Comparison of ENCODE assay signal across 18 cellular contexts in genomic region chr9:15570769-15571168, GRCh38. TPM values are rescaled to one million over a fixed set of nuclear protein-coding genes. Genes with fewer than 3 reads are reported as not detected.
DNase-seq lines count a peak whose midpoint lies in the region; ATAC-seq and TF ChIP-seq lines count a peak whose summit lies in the region.
"Had no signal": no experiment of that assay in that cellular context is flagged by ENCODE, and none has a peak within 500 bp of the region (broad histone marks: within the 10 kb centered on the region; RNA-seq: fewer than 3 reads in every experiment).

No MANE protein-coding gene starts in this region.

- H3K4me2 ChIP-seq in SK-N-SH, result no peak overlapping the region
- H3K4me2 ChIP-seq: A549; BLaER1 treated with 17β-estradiol and CSF1 and Interleukin-3, amounts not matched to agents 10 nM and 100 nM had no signal

- H3K9me3 Mint-ChIP-seq in immature natural killer cell (no peaks in the 10 kb centered on the region), endodermal cell (peaks cover 5% of the 10 kb centered on the region)
- H3K9me3 Mint-ChIP-seq: IgD-negative memory B cell had no signal

- H3K36me3 ChIP-seq in SK-N-SH (replicated peaks in 1 of 2; ENCODE audit: control insufficient read depth in 1 of 2, insufficient read depth in 2 of 2, low read length in 1 of 2) (no peaks in the 10 kb centered on the region), psoas muscle (ENCODE audit: insufficient read depth in 1 of 2, low read depth in 1 of 2) (no peaks in the 10 kb centered on the region), endodermal cell (ENCODE audit: control insufficient read depth, insufficient read depth, low read length) (no peaks in the 10 kb centered on the region)
- H3K36me3 ChIP-seq: BLaER1 treated with 17β-estradiol and CSF1 and Interleukin-3, amounts not matched to agents 10 nM and 100 nM; SJSA1 had no signal

- H3K27me3 Mint-ChIP-seq in immature natural killer cell (ENCODE audit: low read depth in 3 of 3) (no peaks in the 10 kb centered on the region), endodermal cell (ENCODE audit: insufficient read depth) (no peaks in the 10 kb centered on the region)
- H3K27me3 Mint-ChIP-seq: IgD-negative memory B cell had no signal

- peak; percentile 8 for DNase-seq in SK-N-SH
- peak; percentile 63 for DNase-seq in NCI-H146 treated with DMSO at 0.1 percent for 48 hours (lab: John Stamatoyannopoulos, UW; ENCODE audit: unreplicated experiment)
- peak; percentile 73 for DNase-seq in NCI-H2227 (lab: John Stamatoyannopoulos, UW; ENCODE audit: unreplicated experiment)
- DNase-seq in psoas muscle, result no peak
- DNase-seq in immature natural killer cell, result no peak
- no peak for DNase-seq in endodermal cell
- DNase-seq in activated T-cell treated with anti-CD3 and anti-CD28 coated beads, Interleukin-2, amount 50 U/mL, for 1 hour, result no peak
- DNase-seq: H7, Kasumi-1, MM.1S, NCI-H82, T-helper 9 cell had no signal

- H3K4me3 Mint-ChIP-seq in immature natural killer cell (no peak overlapping the region), endodermal cell (no peak overlapping the region)
- H3K4me3 Mint-ChIP-seq: IgD-negative memory B cell had no signal

- H3K4me1 Mint-ChIP-seq in immature natural killer cell (no peaks in the 10 kb centered on the region), endodermal cell (no peaks in the 10 kb centered on the region)
- H3K4me1 Mint-ChIP-seq: IgD-negative memory B cell had no signal

- no peak for TF ChIP-seq EP300 in SK-N-SH (IDR thresholded peaks at IDR 0.05; ENCODE audit: borderline replicate concordance in 1 of 2, low read depth in 1 of 2, low read length in 1 of 2)

- CTCF ChIA-PET in SK-N-SH (lab: Yijun Ruan, JAX), result interaction anchor here (1.4 kb wide), 1 partner anchor 10 kb away, joined by 4 read pairs; no protein-coding TSS in a partner anchor

- POLR2A ChIA-PET in SK-N-SH (lab: Yijun Ruan, JAX), result no interaction called here

- H3K27ac Mint-ChIP-seq in immature natural killer cell, result no peak overlapping the region
- H3K27ac Mint-ChIP-seq in endodermal cell, result no peak overlapping the region
- H3K27ac Mint-ChIP-seq: IgD-negative memory B cell had no signal

- H3K4me1 ChIP-seq in SK-N-SH (ENCODE audit: control insufficient read depth in 1 of 2, insufficient read depth in 2 of 2, low read depth in 1 of 2, low read length in 1 of 2), result no peaks in the 10 kb centered on the region
- no peaks in the 10 kb centered on the region for H3K4me1 ChIP-seq in psoas muscle
- H3K4me1 ChIP-seq in endodermal cell (ENCODE audit: control insufficient read depth, insufficient read depth, low read length), result no peaks in the 10 kb centered on the region
- H3K4me1 ChIP-seq: A549; BLaER1 treated with 17β-estradiol and CSF1 and Interleukin-3, amounts not matched to agents 10 nM and 100 nM; SJSA1 had no signal

- ATAC-seq in SK-N-SH treated with all-trans-retinoic acid at 6 μM for 48 hours (no peak), psoas muscle (no peak)
- ATAC-seq: A549 had no signal

- H3K9ac ChIP-seq in SK-N-SH (no peak overlapping the region), endodermal cell (ENCODE audit: extremely low read depth, low read length, poor library complexity, severe bottlenecking) (no peak overlapping the region)
- H3K9ac ChIP-seq: BLaER1 treated with 17β-estradiol and CSF1 and Interleukin-3, amounts not matched to agents 10 nM and 100 nM had no signal

- no peaks in the 10 kb centered on the region for H4K20me1 ChIP-seq in SK-N-SH (ENCODE audit: insufficient read depth)
- H4K20me1 ChIP-seq: BLaER1 treated with 17β-estradiol and CSF1 and Interleukin-3, amounts not matched to agents 10 nM and 100 nM had no signal

- no peaks in the 10 kb centered on the region for H3F3A ChIP-seq in SK-N-SH (replicated peaks; ENCODE audit: insufficient read depth)

- H3K4me3 ChIP-seq in SK-N-SH (ENCODE audit: low read depth in 2 of 2, low read length in 1 of 2), result no peak overlapping the region
- H3K4me3 ChIP-seq in psoas muscle, result no peak overlapping the region
- H3K4me3 ChIP-seq in endodermal cell (ENCODE audit: low read length), result no peak overlapping the region
- H3K4me3 ChIP-seq: A549; BLaER1 treated with 17β-estradiol and CSF1 and Interleukin-3, amounts not matched to agents 10 nM and 100 nM; SJSA1 had no signal

- TF ChIP-seq RAD21 in SK-N-SH (IDR thresholded peaks at IDR 0.05; ENCODE audit: low read length), result no peak

- WGBS in SK-N-SH (ENCODE audit: low lambda C conversion rate), result 88% methylated on average over 2 of the region's 2 CpGs
- 83 to 89% (median 85%) methylated on average over 2 of the region's 2 CpGs for WGBS in psoas muscle, 3 donors
- WGBS in endodermal cell (ENCODE audit: insufficient coverage in 1 of 2, insufficient read length in 1 of 2), 2 experiments, result 88% methylated on average over 1 to 2 of the region's 2 CpGs

- H3K27me3 ChIP-seq in SK-N-SH (ENCODE audit: insufficient read depth), result no peaks in the 10 kb centered on the region
- no peaks in the 10 kb centered on the region for H3K27me3 ChIP-seq in psoas muscle (ENCODE audit: insufficient read depth in 3 of 3, low read length in 2 of 3)
- H3K27me3 ChIP-seq in endodermal cell (ENCODE audit: control insufficient read depth, insufficient read depth, low read length, poor library complexity, severe bottlenecking), result no peaks in the 10 kb centered on the region
- H3K27me3 ChIP-seq: BLaER1 treated with 17β-estradiol and CSF1 and Interleukin-3, amounts not matched to agents 10 nM and 100 nM; SJSA1 had no signal

- H3K9me2 ChIP-seq in SK-N-SH, result no peaks in the 10 kb centered on the region

- H3K9me3 ChIP-seq in SK-N-SH (no peaks in the 10 kb centered on the region), psoas muscle (no peaks in the 10 kb centered on the region), endodermal cell (ENCODE audit: control insufficient read depth, low read length) (no peaks in the 10 kb centered on the region)
- H3K9me3 ChIP-seq: A549, SJSA1 had no signal

- no peak for TF ChIP-seq CTCF in SK-N-SH (IDR thresholded peaks at IDR 0.05)
- TF ChIP-seq CTCF in psoas muscle (IDR thresholded peaks at IDR 0.05), result no peak
- no peak for TF ChIP-seq CTCF in endodermal cell (conservative IDR thresholded peaks at IDR 0.05)

- H3K79me2 ChIP-seq in SK-N-SH (ENCODE audit: insufficient read depth), result no peaks in the 10 kb centered on the region

- intact Hi-C loops in psoas muscle (cut with DNase I), result no loop called here

- H3K36me3 Mint-ChIP-seq in immature natural killer cell, result peaks cover 0 to 7% (median 3%) of the 10 kb centered on the region in 3 donors
- peaks cover 12% of the 10 kb centered on the region for H3K36me3 Mint-ChIP-seq in endodermal cell (ENCODE audit: low read depth)

- H2AFZ ChIP-seq in SK-N-SH (ENCODE audit: low read depth), result no peak overlapping the region

- no peak overlapping the region for H3K27ac ChIP-seq in SK-N-SH (ENCODE audit: low read depth in 2 of 2, low read length in 1 of 2)
- no peak overlapping the region for H3K27ac ChIP-seq in psoas muscle
- H3K27ac ChIP-seq in endodermal cell (ENCODE audit: low read depth, low read length), result no peak overlapping the region
- H3K27ac ChIP-seq: A549; BLaER1 treated with 17β-estradiol and CSF1 and Interleukin-3, amounts not matched to agents 10 nM and 100 nM; HL-60; SJSA1 had no signal

TF ChIP-seq in SK-N-SH, 30 proteins besides CTCF, POLR2A, EP300 and RAD21 (continues in another document):
- TF ChIP-seq MAX (IDR thresholded peaks at IDR 0.05; ENCODE audit: low read depth) (no peak), RFX5 (IDR thresholded peaks at IDR 0.05; ENCODE audit: low read length) (no peak), RXRA (IDR thresholded peaks at IDR 0.05; ENCODE audit: borderline replicate concordance, low read depth) (no peak), RCOR1 (IDR thresholded peaks at IDR 0.05; ENCODE audit: low read length) (no peak), SIN3A (IDR thresholded peaks at IDR 0.05; ENCODE audit: borderline replicate concordance, low read depth, low read length) (no peak)

TF ChIP-seq in SK-N-SH treated with all-trans-retinoic acid at 6 μM for 48 hours, 23 proteins besides CTCF, POLR2A, EP300 and RAD21:
- no peak for TF ChIP-seq ZNF8 (CRISPR knock-in tag; IDR thresholded peaks at IDR 0.05)

RNA-seq across cellular contexts. Expression of gene CCDC171, which starts 17.9 kb away (rescaled TPM):
- 0.54 and 1.1 TPM in 2 replicates for polyA plus RNA-seq in SK-N-SH (2012; rRNA removed)
- 0.45 and 0.55 TPM in 2 replicates for polyA plus RNA-seq in SK-N-SH (2012; cell fraction: cytosol; rRNA removed)
- polyA plus RNA-seq in SK-N-SH (2012; cell fraction: nucleus; rRNA removed), result 2.0 and 2.9 TPM in 2 replicates
- 1 to 10 TPM in 1 of 4 donors, under 1 TPM in 3; 0.44 to 1.6 (median 0.74) TPM for total RNA-seq in psoas muscle
- polyA plus RNA-seq in psoas muscle, result under 1 TPM; 0.20 to 0.35 (median 0.23) TPM
- polyA plus RNA-seq in immature natural killer cell, result under 1 TPM in 2 of 3 donors, not detected in 1; 0.33 to 0.62 TPM
- 1 to 10 TPM; 6.3 to 6.8 TPM for total RNA-seq in endodermal cell
- polyA plus RNA-seq in endodermal cell (2013, experiment 1 of 2), result 5.0 TPM
- 3.9 TPM for polyA plus RNA-seq in endodermal cell (2013, experiment 2 of 2)

RNA-seq across cellular contexts. Expression of gene PSIP1, which starts 60.0 kb away (rescaled TPM):
- 19.9 and 21.0 TPM in 2 replicates for polyA plus RNA-seq in SK-N-SH (2012; rRNA removed)
- polyA plus RNA-seq in SK-N-SH (2012; cell fraction: cytosol; rRNA removed), result 31.1 and 50.5 TPM in 2 replicates
- polyA plus RNA-seq in SK-N-SH (2012; cell fraction: nucleus; rRNA removed), result 11.0 and 18.8 TPM in 2 replicates
- total RNA-seq in psoas muscle, result 10 to 100 TPM; 13.0 to 19.2 (median 18.2) TPM
- polyA plus RNA-seq in psoas muscle, result 10 to 100 TPM in 2 of 3 donors, 1 to 10 TPM in 1; 5.3 to 12.1 (median 12.1) TPM
- polyA plus RNA-seq in immature natural killer cell, result 10 to 100 TPM; 26.7 to 73.0 (median 64.8) TPM
- 100 to 1,000 TPM; 226 to 257 TPM for total RNA-seq in endodermal cell
- 205 TPM for polyA plus RNA-seq in endodermal cell (2013, experiment 1 of 2)
- 212 TPM for polyA plus RNA-seq in endodermal cell (2013, experiment 2 of 2)

Comparison
In these comparisons a context has a peak if more than half of its experiments do, and no peak if none do; other contexts are left out.
1. DNase-seq: peak in SK-N-SH (single experiment), NCI-H146 treated with DMSO at 0.1 percent for 48 hours (single experiment) and NCI-H2227 (single experiment); none in psoas muscle (0 of 2), immature natural killer cell (0 of 3), endodermal cell (single experiment) and activated T-cell treated with anti-CD3 and anti-CD28 coated beads, Interleukin-2, amount 50 U/mL, for 1 hour (single experiment).